Comparison of ENCODE assay signal across 8 cellular contexts in the genomic region with DNA sequence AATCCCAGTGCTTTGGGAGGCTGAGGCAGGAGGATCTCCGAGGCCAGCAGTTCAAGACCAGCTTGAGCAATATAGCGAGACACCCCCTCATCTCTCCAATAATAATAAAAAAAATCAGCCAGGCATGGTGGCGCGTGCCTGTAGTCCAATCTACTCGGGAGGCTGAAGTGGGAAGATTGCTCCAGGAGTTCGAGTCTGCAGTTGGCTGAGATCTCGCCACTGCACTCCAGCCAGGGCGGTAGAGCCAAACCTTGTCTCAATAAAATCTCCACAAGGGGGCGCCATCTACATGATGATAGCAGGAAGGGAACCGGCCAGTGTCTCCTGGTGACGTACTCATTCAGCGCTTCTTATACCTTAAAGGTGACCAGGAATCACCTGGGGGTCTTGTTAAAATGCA. TPM values are rescaled to one million over a fixed set of nuclear protein-coding genes. Genes with fewer than 3 reads are reported as not detected.
DNase-seq lines count a peak whose midpoint lies in the region; ATAC-seq and TF ChIP-seq lines count a peak whose summit lies in the region.

No MANE protein-coding gene starts in this region.

- H3K27ac ChIP-seq in right atrium auricular region (no peak overlapping the region), gastrocnemius medialis (no peak overlapping the region)

- DNase-seq in DMS 273 (lab: John Stamatoyannopoulos, UW; ENCODE audit: unreplicated experiment) (peak; percentile 94), DMS 273 treated with DMSO at 0.1 percent for 48 hours (lab: John Stamatoyannopoulos, UW) (no peak), NCI-H1930 (lab: John Stamatoyannopoulos, UW) (peak; percentile 78 to 92), T-helper 22 cell (ENCODE audit: low read depth) (peak; percentile 49), amygdala (lab: John Stamatoyannopoulos, UW) (peak in 39 of 56 donors; percentile 6 to 84 (median 33)), right atrium auricular region (ENCODE audit: low spot score) (peak; percentile 77), gastrocnemius medialis (peak; percentile 40 to 41)

- H3K4me1 ChIP-seq in right atrium auricular region = no peaks in the 10 kb centered on the region
- H3K4me1 ChIP-seq in gastrocnemius medialis = no peaks in the 10 kb centered on the region

- no peaks in the 10 kb centered on the region for H3K27me3 ChIP-seq in right atrium auricular region
- no peaks in the 10 kb centered on the region for H3K27me3 ChIP-seq in gastrocnemius medialis

- TF ChIP-seq CTCF in right atrium auricular region (IDR thresholded peaks at IDR 0.05) (peak; percentile 55 to 82), gastrocnemius medialis (IDR thresholded peaks at IDR 0.05 in 4 of 5, conservative IDR thresholded peaks at IDR 0.05 in 1 of 5) (peak in 4 of 5 experiments; percentile 64 to 75 (median 70))

- H3K36me3 ChIP-seq in right atrium auricular region = no peaks in the 10 kb centered on the region
- no peaks in the 10 kb centered on the region for H3K36me3 ChIP-seq in gastrocnemius medialis

- ATAC-seq in gastrocnemius medialis (peak; percentile 82 to 83), GM19463 (IDR thresholded peaks at IDR 0.05; ENCODE audit: unreplicated experiment) (no peak)

- H3K4me3 ChIP-seq in right atrium auricular region (no peak overlapping the region), gastrocnemius medialis (no peak overlapping the region)

- intact Hi-C loops in gastrocnemius medialis (cut with DNase I; ENCODE audit: low total_unique reads) = loop anchor here (1.0 kb wide), 2 partner anchors 95 to 131 kb away; no protein-coding TSS in a partner anchor

- H3K9me3 ChIP-seq in right atrium auricular region = no peaks in the 10 kb centered on the region
- no peaks in the 10 kb centered on the region for H3K9me3 ChIP-seq in gastrocnemius medialis

- in situ Hi-C loops in gastrocnemius medialis (cut with MboI; ENCODE audit: low sequenced_read_pairs in 4 of 4) = loop anchor here (5.0 to 25.0 kb wide), 4 partner anchors 91 to 441 kb away; a partner anchor contains a TSS

- TF ChIP-seq POLR2A in gastrocnemius medialis (IDR thresholded peaks at IDR 0.05) = no peak

RNA-seq across cellular contexts. Expression of a gene that starts 13.6 kb away (rescaled TPM):
- total RNA-seq in right atrium auricular region = 10 to 100 TPM in 1 of 2 donors, 1 to 10 TPM in 1; 4.6 to 14.3 TPM
- total RNA-seq in gastrocnemius medialis = 1 to 10 TPM in 3 of 4 donors, under 1 TPM in 1; 0.27 to 3.7 (median 2.1) TPM

RNA-seq across cellular contexts. Expression of a gene that starts 21.4 kb away (rescaled TPM):
- total RNA-seq in right atrium auricular region (1 to 10 TPM; 1.9 to 7.0 TPM), gastrocnemius medialis (1 to 10 TPM; 3.9 to 8.5 (median 7.2) TPM)

RNA-seq across cellular contexts. Expression of a gene that starts 35.9 kb away (rescaled TPM):
- total RNA-seq in right atrium auricular region = 1 to 10 TPM; 1.1 to 3.3 TPM
- total RNA-seq in gastrocnemius medialis = under 1 TPM; 0.15 to 0.97 (median 0.32) TPM

RNA-seq across cellular contexts. Expression of a gene that starts 39.7 kb away (rescaled TPM):
- total RNA-seq in right atrium auricular region = 10 to 100 TPM in 1 of 2 donors, 1 to 10 TPM in 1; 9.2 to 11.9 TPM
- total RNA-seq in gastrocnemius medialis = 10 to 100 TPM; 13.1 to 22.7 (median 18.5) TPM

RNA-seq across cellular contexts. Expression of a gene that starts 53.1 kb away (rescaled TPM):
- total RNA-seq in right atrium auricular region = 1 to 10 TPM; 5.1 to 8.2 TPM
- 10 to 100 TPM; 14.3 to 19.3 (median 14.7) TPM for total RNA-seq in gastrocnemius medialis
